Comparison of ENCODE assay signal across 18 cellular contexts in the genomic region with DNA sequence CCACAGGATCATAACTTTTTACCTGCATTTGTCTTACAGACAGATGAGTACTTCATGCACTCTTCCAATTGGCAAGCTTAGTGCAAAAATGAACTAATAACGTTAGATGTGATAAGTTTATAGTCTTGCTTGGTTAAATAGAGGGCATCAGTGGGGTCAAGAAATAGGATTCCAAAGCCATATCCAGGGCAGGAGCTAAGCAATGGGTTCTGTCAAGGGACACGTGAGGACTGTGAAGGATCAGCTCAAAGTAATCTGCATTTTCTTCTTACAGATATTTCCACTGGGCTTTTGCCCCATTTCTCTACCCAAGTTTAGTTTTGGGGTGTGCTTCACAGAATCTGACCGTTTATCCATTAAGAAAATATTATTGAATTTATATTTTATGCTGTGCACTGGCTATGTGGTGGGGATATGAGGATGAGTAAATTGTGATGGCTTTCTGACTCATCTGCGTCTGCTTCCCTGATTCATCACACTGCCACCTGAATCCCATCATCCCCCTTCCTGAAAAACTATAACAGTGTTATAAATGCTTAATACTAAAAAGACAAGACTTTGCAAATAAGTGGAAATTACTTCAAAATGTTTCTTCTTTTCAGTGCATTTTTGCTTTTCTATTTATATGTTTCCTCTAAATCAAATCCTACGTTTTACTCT. TPM values are rescaled to one million over a fixed set of nuclear protein-coding genes. Genes with fewer than 3 reads are reported as not detected.
DNase-seq lines count a peak whose midpoint lies in the region; FAIRE-seq and TF ChIP-seq lines count a peak whose summit lies in the region.
"Had no signal": no experiment of that assay in that cellular context is flagged by ENCODE, and none has a peak within 500 bp of the region (broad histone marks: within the 10 kb centered on the region; RNA-seq: fewer than 3 reads in every experiment).

No MANE protein-coding gene starts in this region.

- H3K9me3 Mint-ChIP-seq in astrocyte (ENCODE audit: unreplicated experiment) = peaks cover 4% of the 10 kb centered on the region
- H3K9me3 Mint-ChIP-seq: activated naive CD8-positive, alpha-beta T cell treated with anti-CD3 and anti-CD28 coated beads, Interleukin-2, amount 50 U/mL, for 24 hours; stimulated activated memory B cell treated with anti-CD40 and anti-IgM and Interleukin-4, amounts not matched to agents 10 μg/mL and 1 μg/mL and 100 μg/mL, for 72 hours had no signal

- peaks cover 26% of the 10 kb centered on the region for H3K4me1 Mint-ChIP-seq in astrocyte (ENCODE audit: low read depth, unreplicated experiment)
- H3K4me1 Mint-ChIP-seq: activated naive CD8-positive, alpha-beta T cell treated with anti-CD3 and anti-CD28 coated beads, Interleukin-2, amount 50 U/mL, for 24 hours; stimulated activated memory B cell treated with anti-CD40 and anti-IgM and Interleukin-4, amounts not matched to agents 10 μg/mL and 1 μg/mL and 100 μg/mL, for 72 hours had no signal

- H3K27ac ChIP-seq in astrocyte (ENCODE audit: low read depth, low read length) = peak overlapping the region; percentile 51
- H3K27ac ChIP-seq in caudate nucleus (ENCODE audit: low read depth, low read length) = no peak overlapping the region
- H3K27ac ChIP-seq: neutrophil, upper lobe of left lung had no signal

- peaks cover 26% of the 10 kb centered on the region for H3K4me1 ChIP-seq in astrocyte (ENCODE audit: insufficient read depth, low read length)
- H3K4me1 ChIP-seq: Caco-2, upper lobe of left lung had no signal

- peak overlapping the region; percentile 36 for H3K9ac ChIP-seq in astrocyte (ENCODE audit: low read length)

- peak overlapping the region; percentile 34 for H3K4me3 ChIP-seq in astrocyte (ENCODE audit: insufficient read depth, low read depth, low read length)
- H3K4me3 ChIP-seq: upper lobe of left lung had no signal

- H3K27me3 ChIP-seq in astrocyte (ENCODE audit: insufficient read depth, low read length) = no peaks in the 10 kb centered on the region
- H3K27me3 ChIP-seq: neutrophil, upper lobe of left lung had no signal

- FAIRE-seq in astrocyte (lab: Jason Lieb, UNC) = peak; percentile 13

- no peaks in the 10 kb centered on the region for H3K9me3 ChIP-seq in astrocyte (ENCODE audit: insufficient read depth, low read depth, low read length)
- H3K9me3 ChIP-seq: Caco-2, neutrophil, upper lobe of left lung had no signal

- peaks cover 23% of the 10 kb centered on the region for H4K20me1 ChIP-seq in astrocyte (ENCODE audit: insufficient read depth, low read length)

- H3K4me3 Mint-ChIP-seq in astrocyte (ENCODE audit: unreplicated experiment) = no peak overlapping the region
- H3K4me3 Mint-ChIP-seq: activated naive CD8-positive, alpha-beta T cell treated with anti-CD3 and anti-CD28 coated beads, Interleukin-2, amount 50 U/mL, for 24 hours; stimulated activated memory B cell treated with anti-CD40 and anti-IgM and Interleukin-4, amounts not matched to agents 10 μg/mL and 1 μg/mL and 100 μg/mL, for 72 hours had no signal

- H3K4me2 ChIP-seq in astrocyte (ENCODE audit: low read length) = peak overlapping the region; percentile 64

- no peaks in the 10 kb centered on the region for H3K36me3 Mint-ChIP-seq in astrocyte (ENCODE audit: low read depth, unreplicated experiment)
- H3K36me3 Mint-ChIP-seq: stimulated activated memory B cell treated with anti-CD40 and anti-IgM and Interleukin-4, amounts not matched to agents 10 μg/mL and 1 μg/mL and 100 μg/mL, for 72 hours had no signal

- no peak overlapping the region for H3K27ac Mint-ChIP-seq in astrocyte (ENCODE audit: unreplicated experiment)
- H3K27ac Mint-ChIP-seq: activated naive CD8-positive, alpha-beta T cell treated with anti-CD3 and anti-CD28 coated beads, Interleukin-2, amount 50 U/mL, for 24 hours; stimulated activated memory B cell treated with anti-CD40 and anti-IgM and Interleukin-4, amounts not matched to agents 10 μg/mL and 1 μg/mL and 100 μg/mL, for 72 hours had no signal

- in situ Hi-C loops in ACHN (cut with HindIII; ENCODE audit: low pct_ligation_motif_present, low pct_unique_long_range_greater_than_20kb, low sequenced_read_pairs) = no loop called here

- DNase-seq in ACHN (peak; percentile 46), HS-5 (ENCODE audit: low read depth) (peak; percentile 72), astrocyte (ENCODE audit: low read depth) (peak; percentile 52), hepatic stellate cell (ENCODE audit: low spot score) (peak; percentile 9), GF-D8 (lab: John Stamatoyannopoulos, UW) (no peak), DMS114 treated with DMSO at 0.1 percent for 48 hours (lab: John Stamatoyannopoulos, UW; ENCODE audit: unreplicated experiment) (no peak), caudate nucleus (lab: John Stamatoyannopoulos, UW) (no peak)
- DNase-seq in stimulated activated CD4-positive, alpha-beta T cell treated with anti-CD3 and anti-CD28 coated beads, Interleukin-2, amount 100 ng/mL, for 48 hours = no peak
- DNase-seq: activated CD4-positive, alpha-beta T cell treated with anti-CD3 and anti-CD28 coated beads, Interleukin-2, amount 50 U/mL, for 48 hours; activated naive CD8-positive, alpha-beta T cell treated with anti-CD3 and anti-CD28 coated beads, Interleukin-2, amount 50 U/mL, for 24 hours; Caco-2; cerebellar nuclear complex; NCI-H187; NCI-H524; OCI-M1; upper lobe of left lung had no signal

- no peaks in the 10 kb centered on the region for H3K36me3 ChIP-seq in astrocyte (ENCODE audit: insufficient read depth, low read length)
- H3K36me3 ChIP-seq: neutrophil, upper lobe of left lung had no signal

- H3K27me3 Mint-ChIP-seq in astrocyte (ENCODE audit: low read depth, unreplicated experiment) = no peaks in the 10 kb centered on the region

- no peak for TF ChIP-seq CTCF in astrocyte (IDR thresholded peaks at IDR 0.05; ENCODE audit: insufficient read depth, low read depth, low read length)

- peaks cover 91% of the 10 kb centered on the region for H3K79me2 ChIP-seq in astrocyte (ENCODE audit: insufficient read depth, low read length)

- H2AFZ ChIP-seq in astrocyte (ENCODE audit: low read depth, low read length) = no peak overlapping the region

RNA-seq across cellular contexts. Expression of gene PPP2R3A, which starts 17.5 kb away (rescaled TPM):
- total RNA-seq in astrocyte = 18.7 and 19.5 TPM in 2 replicates

Comparison
In these comparisons a context has a peak if more than half of its experiments do, and no peak if none do; other contexts are left out.
1. DNase-seq: peak in ACHN (single experiment), HS-5 (single experiment), astrocyte (single experiment) and hepatic stellate cell (single experiment); none in GF-D8 (single experiment), DMS114 treated with DMSO at 0.1 percent for 48 hours (single experiment), caudate nucleus (0 of 61) and stimulated activated CD4-positive, alpha-beta T cell treated with anti-CD3 and anti-CD28 coated beads, Interleukin-2, amount 100 ng/mL, for 48 hours (0 of 2).